In the genomic region with DNA sequence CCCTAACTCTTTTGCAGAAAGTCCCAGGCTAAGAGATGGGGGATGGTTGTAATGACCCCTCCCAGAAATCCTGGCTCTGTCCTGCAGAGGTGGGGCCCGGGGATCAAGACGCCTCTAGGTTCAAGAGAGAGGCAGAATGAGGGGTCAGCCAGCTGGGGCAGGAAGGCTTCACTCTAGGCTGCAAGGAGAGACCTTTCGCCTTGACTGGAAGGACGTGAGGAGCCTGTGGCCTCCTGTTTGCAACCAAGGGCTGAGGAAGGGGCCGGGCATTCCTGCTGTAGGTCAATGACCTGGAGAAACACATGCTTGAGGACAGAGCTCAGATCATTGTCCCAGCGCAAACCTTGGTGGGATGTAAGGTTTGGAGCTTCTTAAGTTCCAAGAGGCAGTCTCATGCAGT, we compare ENCODE assay signal across 20 cellular contexts. TPM values are rescaled to one million over a fixed set of nuclear protein-coding genes. Genes with fewer than 3 reads are reported as not detected.
DNase-seq lines count a peak whose midpoint lies in the region; ATAC-seq, FAIRE-seq and TF ChIP-seq lines count a peak whose summit lies in the region.
"Had no signal": no experiment of that assay in that cellular context is flagged by ENCODE, and none has a peak within 500 bp of the region (broad histone marks: within the 10 kb centered on the region; RNA-seq: fewer than 3 reads in every experiment).

No MANE protein-coding gene starts in this region.

- intact Hi-C loops in HepG2 (cut with micrococcal nuclease; ENCODE audit: unreplicated experiment) (no loop called here), sigmoid colon (cut with DNase I) (no loop called here)

- H3K27me3 ChIP-seq in AG04450 (ENCODE audit: control insufficient read depth, insufficient read depth, low read length) (no peaks in the 10 kb centered on the region), HepG2 (ENCODE audit: control insufficient read depth in 1 of 2, insufficient read depth in 2 of 2, low read length in 2 of 2) (peaks cover 0 to 3% of the 10 kb centered on the region in 2 experiments; a peak in 1 of 5 replicates), sigmoid colon (no peaks in the 10 kb centered on the region)
- no peaks in the 10 kb centered on the region for H3K27me3 ChIP-seq in BLaER1 treated with 17β-estradiol and CSF1 and Interleukin-3, amounts not matched to agents 10 nM and 100 nM

- 9% methylated on average over 6 of the region's 6 CpGs for WGBS in HepG2 (ENCODE audit: low lambda C conversion rate)
- WGBS in sigmoid colon, 2 donors, result 76 to 92% methylated on average over 6 of the region's 6 CpGs

- H3K9ac ChIP-seq in BLaER1 treated with 17β-estradiol and CSF1 and Interleukin-3, amounts not matched to agents 10 nM and 100 nM, result peak overlapping the region in 3 of 11 experiments; percentile 11 to 31 (median 30); a peak in 4 of 22 replicates
- no peak overlapping the region for H3K9ac ChIP-seq in HepG2 (ENCODE audit: insufficient read depth, low read depth, low read length)

- H3K27ac ChIP-seq in AG04450 (ENCODE audit: low read depth, low read length), result peak overlapping the region; percentile 31
- peak overlapping the region in 8 of 11 experiments; percentile 1 to 83 (median 68); a peak in 12 of 22 replicates for H3K27ac ChIP-seq in BLaER1 treated with 17β-estradiol and CSF1 and Interleukin-3, amounts not matched to agents 10 nM and 100 nM
- no peak overlapping the region for H3K27ac ChIP-seq in HepG2 (ENCODE audit: extremely low read length, insufficient read depth, low read length)
- no peak overlapping the region for H3K27ac ChIP-seq in sigmoid colon

- TF ChIP-seq EP300 in HepG2 (IDR thresholded peaks at IDR 0.05; ENCODE audit: low read depth in 2 of 2, low read length in 2 of 2) (no peak), HepG2 (CRISPR knock-in tag; IDR thresholded peaks at IDR 0.05; ENCODE audit: borderline replicate concordance) (no peak), sigmoid colon (IDR thresholded peaks at IDR 0.05) (no peak)

- H3K79me2 ChIP-seq in HepG2 (ENCODE audit: insufficient read depth, low read length), result no peaks in the 10 kb centered on the region

- H3K9me3 ChIP-seq in AG04450 (ENCODE audit: control insufficient read depth, insufficient read depth, low read length) (no peaks in the 10 kb centered on the region; the same call in 1 of the 2 replicates), HepG2 (ENCODE audit: low read length) (no peaks in the 10 kb centered on the region), sigmoid colon (no peaks in the 10 kb centered on the region)
- H3K9me3 ChIP-seq in BLaER1 treated with 17β-estradiol and CSF1 and Interleukin-3, amounts not matched to agents 10 nM and 100 nM (replicated peaks in 1 of 11), result peaks cover 0 to 8% (median 0%) of the 10 kb centered on the region in 11 experiments; a peak in 1 of 22 replicates

- CTCF ChIA-PET in AG04450 (lab: Charles Lee), result interaction anchor here (0.9 to 4.3 kb wide), 3 partner anchors 12 to 93 kb away, joined by 3 to 31 read pairs (median 8); no protein-coding TSS in a partner anchor
- CTCF ChIA-PET in HepG2 (lab: Yijun Ruan, JAX; ENCODE audit: low intra/inter-chr PET ratio, low total read pairs), result no interaction called here

- peaks cover 0 to 25% (median 0%) of the 10 kb centered on the region in 11 experiments; a peak in 4 of 22 replicates for H4K20me1 ChIP-seq in BLaER1 treated with 17β-estradiol and CSF1 and Interleukin-3, amounts not matched to agents 10 nM and 100 nM
- no peaks in the 10 kb centered on the region for H4K20me1 ChIP-seq in HepG2 (ENCODE audit: insufficient read depth, low read length)

- no peak for TF ChIP-seq RAD21 in HepG2 (CRISPR knock-in tag; IDR thresholded peaks at IDR 0.05)

- no peak for TF ChIP-seq POLR2A in HepG2 (IDR thresholded peaks at IDR 0.05; ENCODE audit: insufficient read depth in 1 of 2, low read depth in 2 of 2, low read length in 2 of 2)
- TF ChIP-seq POLR2A in sigmoid colon (IDR thresholded peaks at IDR 0.05), result no peak

- peak overlapping the region in 8 of 11 experiments; percentile 77 to 87 (median 84); a peak in 16 of 22 replicates for H3K4me2 ChIP-seq in BLaER1 treated with 17β-estradiol and CSF1 and Interleukin-3, amounts not matched to agents 10 nM and 100 nM
- peak overlapping the region; percentile 10; the same call in 1 of the 2 replicates for H3K4me2 ChIP-seq in HepG2 (ENCODE audit: low read depth, low read length)

- H3K4me1 ChIP-seq in BLaER1 treated with 17β-estradiol and CSF1 and Interleukin-3, amounts not matched to agents 10 nM and 100 nM, result peaks cover 29 to 58% (median 55%) of the 10 kb centered on the region in 10 experiments
- peaks cover 53% of the 10 kb centered on the region for H3K4me1 ChIP-seq in HepG2 (ENCODE audit: insufficient read depth, low read length)
- no peaks in the 10 kb centered on the region for H3K4me1 ChIP-seq in sigmoid colon

- H3K4me3 ChIP-seq in AG04450 (ENCODE audit: low read depth, low read length) (no peak overlapping the region), HepG2 (replicated peaks in 1 of 3; ENCODE audit: insufficient read depth in 1 of 3, low read depth in 2 of 3, low read length in 3 of 3) (no peak overlapping the region), sigmoid colon (no peak overlapping the region)
- H3K4me3 ChIP-seq in BLaER1 treated with 17β-estradiol and CSF1 and Interleukin-3, amounts not matched to agents 10 nM and 100 nM, result no peak overlapping the region

- in situ Hi-C loops in HepG2 (cut with HindIII; ENCODE audit: extremely low pct_ligation_motif_present, low pct_unique_long_range_greater_than_20kb), result loop anchor here (5.0 kb wide), 1 partner anchor 86 kb away; the partner anchor contains the start of gene SLC12A3

- BruUV-seq in HepG2 (replicated peaks; lab: Mats Ljungman, UMichigan), result no TSS peak

- H3K36me3 ChIP-seq in BLaER1 treated with 17β-estradiol and CSF1 and Interleukin-3, amounts not matched to agents 10 nM and 100 nM, result no peaks in the 10 kb centered on the region
- H3K36me3 ChIP-seq in HepG2 (replicated peaks in 1 of 2; ENCODE audit: control insufficient read depth in 1 of 2, insufficient read depth in 2 of 2, low read length in 2 of 2), result no peaks in the 10 kb centered on the region
- peaks cover 0 to 3% (median 0%) of the 10 kb centered on the region in 4 donors for H3K36me3 ChIP-seq in sigmoid colon

- no peak overlapping the region for H2AFZ ChIP-seq in HepG2 (ENCODE audit: low read length)

- no peak for ATAC-seq in HepG2

- no peak for FAIRE-seq in HepG2 (lab: Jason Lieb, UNC)
- FAIRE-seq: GM19239, H1 had no signal

- DNase-seq in AG04450 (ENCODE audit: low read depth, low spot score), result no peak
- no peak for DNase-seq in HepG2 (ENCODE audit: low spot score)
- DNase-seq in sigmoid colon, result peak; percentile 39
- DNase-seq in NOMO-1 treated with dmso at 0.1 percent for 144 hours (lab: John Stamatoyannopoulos, UW; ENCODE audit: unreplicated experiment), result no peak
- DNase-seq in AML-193 (lab: John Stamatoyannopoulos, UW), result no peak
- DNase-seq in GM10266 (ENCODE audit: extremely low spot score), result no peak
- DNase-seq: C1 segment of cervical spinal cord; CD4-positive, CD25-positive, alpha-beta regulatory T cell; CD8-positive, alpha-beta memory T cell; COR-L47; DMS 273 treated with DMSO at 0.1 percent for 48 hours; DMS53; DND-41; EL; H9 had no signal

- POLR2A ChIA-PET in AG04450 (lab: Yijun Ruan, JAX), result interaction anchor here (0.6 kb wide), 1 partner anchor 240 kb away, joined by 4 read pairs; no protein-coding TSS in a partner anchor
- POLR2A ChIA-PET in HepG2 (lab: Yijun Ruan, JAX), result interaction anchor here (1.0 to 1.5 kb wide), 2 partner anchors 21 to 138 kb away, joined by 3 to 4 read pairs; partner anchors contain the start of gene HERPUD1

- no peak for TF ChIP-seq CTCF in AG04450 (IDR thresholded peaks at IDR 0.05; ENCODE audit: low read depth, low read length)
- no peak for TF ChIP-seq CTCF in HepG2 (CRISPR knock-in tag; IDR thresholded peaks at IDR 0.05)
- no peak for TF ChIP-seq CTCF in sigmoid colon (IDR thresholded peaks at IDR 0.05)
- no peak for TF ChIP-seq CTCF in GM10266 (IDR thresholded peaks at IDR 0.05; ENCODE audit: control insufficient read depth, insufficient read depth, low read depth, missing control alignments)

RNA-seq across cellular contexts. Expression of gene CETP, which starts 8.7 kb away (rescaled TPM):
- polyA plus RNA-seq in AG04450 (2011; rRNA removed), result 0.09 and 0.17 TPM in 2 replicates
- polyA minus RNA-seq in AG04450 (2011; rRNA and poly(A)+ RNA removed), result not detected in 2 replicates
- total RNA-seq in HepG2 (2016; rRNA removed; fragmentation: Illumina TruSeq; extraction: Trizol), result 0.31 TPM in 1 of 2 replicates, not detected in the other
- not detected in 2 replicates for total RNA-seq in HepG2 (2016; cell fraction: cytosol; rRNA removed; fragmentation: Illumina TruSeq; extraction: Trizol; ENCODE audit: low read depth)
- total RNA-seq in HepG2 (2016; cell fraction: insoluble cytoplasmic fraction; rRNA removed; fragmentation: Illumina TruSeq; extraction: Trizol), result 0.17 TPM in 1 of 2 replicates, not detected in the other
- 0.14 and 0.25 TPM in 2 replicates for total RNA-seq in HepG2 (2016; cell fraction: membrane; rRNA removed; fragmentation: Illumina TruSeq; extraction: Trizol)
- 0.28 TPM in 2 replicates for total RNA-seq in HepG2 (2016; cell fraction: nucleus; rRNA removed; fragmentation: Illumina TruSeq; extraction: Trizol)
- polyA plus RNA-seq in HepG2 (2011; rRNA removed), result 9.8 and 15.7 TPM in 2 replicates
- polyA plus RNA-seq in HepG2 (2011; cell fraction: cytosol; rRNA removed), result 7.5 and 11.8 TPM in 2 replicates
- 8.6 and 9.0 TPM in 2 replicates for polyA plus RNA-seq in HepG2 (2011; cell fraction: nucleus; rRNA removed)
- 1.5 and 3.1 TPM in 2 replicates for polyA plus RNA-seq in HepG2 (2012)
- 0.25 and 0.33 TPM in 2 replicates for polyA plus RNA-seq in HepG2 (2016; cell fraction: cytosol; fragmentation: Illumina TruSeq; extraction: Trizol; ENCODE audit: low read depth)
- 0.32 and 0.36 TPM in 2 replicates for polyA plus RNA-seq in HepG2 (2016; cell fraction: insoluble cytoplasmic fraction; fragmentation: Illumina TruSeq; extraction: Trizol; ENCODE audit: low read depth)
- polyA plus RNA-seq in HepG2 (2016; cell fraction: membrane; fragmentation: Illumina TruSeq; extraction: Trizol; ENCODE audit: low read depth), result 0.11 and 0.17 TPM in 2 replicates
- polyA plus RNA-seq in HepG2 (2016; cell fraction: nucleus; fragmentation: Illumina TruSeq; extraction: Trizol; ENCODE audit: insufficient read depth, low read depth), result 0.56 and 0.62 TPM in 2 replicates
- polyA minus RNA-seq in HepG2 (2011; rRNA and poly(A)+ RNA removed; ENCODE audit: low replicate concordance), result 0.07 and 7.1 TPM in 2 replicates
- 2.1 and 4.2 TPM in 2 replicates for polyA minus RNA-seq in HepG2 (2011; cell fraction: cytosol; rRNA and poly(A)+ RNA removed)
- polyA minus RNA-seq in HepG2 (2011; cell fraction: nucleus; rRNA and poly(A)+ RNA removed), result 1.5 and 2.5 TPM in 2 replicates
- under 1 TPM in 2 of 4 donors, not detected in 2; 0.36 to 0.55 TPM for total RNA-seq in sigmoid colon
- 1 to 10 TPM in 2 of 3 donors, not detected in 1; 1.2 to 2.1 TPM for polyA plus RNA-seq in sigmoid colon
- total RNA-seq: A172; CD4-positive, CD25-positive, alpha-beta regulatory T cell; CD8-positive, alpha-beta memory T cell; G401; H1; H9 had no signal
- polyA plus RNA-seq: CD8-positive, alpha-beta memory T cell; H1 had no signal

RNA-seq across cellular contexts. Expression of gene HERPUD1, which starts 21.1 kb away (rescaled TPM):
- 207 and 215 TPM in 2 replicates for polyA plus RNA-seq in AG04450 (2011; rRNA removed)
- polyA minus RNA-seq in AG04450 (2011; rRNA and poly(A)+ RNA removed), result 243 and 282 TPM in 2 replicates
- total RNA-seq in HepG2 (2016; rRNA removed; fragmentation: Illumina TruSeq; extraction: Trizol), result 65.3 and 96.2 TPM in 2 replicates
- 30.1 and 30.9 TPM in 2 replicates for total RNA-seq in HepG2 (2016; cell fraction: cytosol; rRNA removed; fragmentation: Illumina TruSeq; extraction: Trizol; ENCODE audit: low read depth)
- 63.9 and 93.3 TPM in 2 replicates for total RNA-seq in HepG2 (2016; cell fraction: insoluble cytoplasmic fraction; rRNA removed; fragmentation: Illumina TruSeq; extraction: Trizol)
- 64.8 and 86.4 TPM in 2 replicates for total RNA-seq in HepG2 (2016; cell fraction: membrane; rRNA removed; fragmentation: Illumina TruSeq; extraction: Trizol)
- 133 and 155 TPM in 2 replicates for total RNA-seq in HepG2 (2016; cell fraction: nucleus; rRNA removed; fragmentation: Illumina TruSeq; extraction: Trizol)
- 311 and 323 TPM in 2 replicates for polyA plus RNA-seq in HepG2 (2011; rRNA removed)
- 179 and 230 TPM in 2 replicates for polyA plus RNA-seq in HepG2 (2011; cell fraction: cytosol; rRNA removed)
- polyA plus RNA-seq in HepG2 (2011; cell fraction: nucleus; rRNA removed), result 192 and 208 TPM in 2 replicates
- 165 and 190 TPM in 2 replicates for polyA plus RNA-seq in HepG2 (2012)
- polyA plus RNA-seq in HepG2 (2016; cell fraction: cytosol; fragmentation: Illumina TruSeq; extraction: Trizol; ENCODE audit: low read depth), result 33.0 and 44.6 TPM in 2 replicates
- polyA plus RNA-seq in HepG2 (2016; cell fraction: insoluble cytoplasmic fraction; fragmentation: Illumina TruSeq; extraction: Trizol; ENCODE audit: low read depth), result 80.1 and 93.2 TPM in 2 replicates
- polyA plus RNA-seq in HepG2 (2016; cell fraction: membrane; fragmentation: Illumina TruSeq; extraction: Trizol; ENCODE audit: low read depth), result 58.1 and 78.2 TPM in 2 replicates
- 216 and 231 TPM in 2 replicates for polyA plus RNA-seq in HepG2 (2016; cell fraction: nucleus; fragmentation: Illumina TruSeq; extraction: Trizol; ENCODE audit: insufficient read depth, low read depth)
- polyA minus RNA-seq in HepG2 (2011; rRNA and poly(A)+ RNA removed; ENCODE audit: low replicate concordance), result 206 and 472 TPM in 2 replicates
- 126 and 139 TPM in 2 replicates for polyA minus RNA-seq in HepG2 (2011; cell fraction: cytosol; rRNA and poly(A)+ RNA removed)
- polyA minus RNA-seq in HepG2 (2011; cell fraction: nucleus; rRNA and poly(A)+ RNA removed), result 287 and 365 TPM in 2 replicates
- total RNA-seq in sigmoid colon, result 10 to 100 TPM; 63.1 to 93.1 (median 73.1) TPM
- polyA plus RNA-seq in sigmoid colon, result 100 to 1,000 TPM in 1 of 3 donors, 10 to 100 TPM in 2; 54.1 to 119 (median 59.2) TPM

RNA-seq across cellular contexts. Expression of gene NLRC5, which starts 36.4 kb away (rescaled TPM):
- 9.2 and 13.1 TPM in 2 replicates for polyA plus RNA-seq in AG04450 (2011; rRNA removed)
- 37.2 and 38.1 TPM in 2 replicates for polyA minus RNA-seq in AG04450 (2011; rRNA and poly(A)+ RNA removed)
- total RNA-seq in HepG2 (2016; rRNA removed; fragmentation: Illumina TruSeq; extraction: Trizol), result 3.1 and 6.3 TPM in 2 replicates
- 1.8 and 4.8 TPM in 2 replicates for total RNA-seq in HepG2 (2016; cell fraction: cytosol; rRNA removed; fragmentation: Illumina TruSeq; extraction: Trizol; ENCODE audit: low read depth)
- 3.7 and 4.8 TPM in 2 replicates for total RNA-seq in HepG2 (2016; cell fraction: insoluble cytoplasmic fraction; rRNA removed; fragmentation: Illumina TruSeq; extraction: Trizol)
- 2.8 and 2.9 TPM in 2 replicates for total RNA-seq in HepG2 (2016; cell fraction: membrane; rRNA removed; fragmentation: Illumina TruSeq; extraction: Trizol)
- total RNA-seq in HepG2 (2016; cell fraction: nucleus; rRNA removed; fragmentation: Illumina TruSeq; extraction: Trizol), result 12.6 and 13.0 TPM in 2 replicates
- 12.7 and 15.7 TPM in 2 replicates for polyA plus RNA-seq in HepG2 (2011; rRNA removed)
- polyA plus RNA-seq in HepG2 (2011; cell fraction: cytosol; rRNA removed), result 4.5 and 4.8 TPM in 2 replicates
- 114 and 130 TPM in 2 replicates for polyA plus RNA-seq in HepG2 (2011; cell fraction: nucleus; rRNA removed)
- polyA plus RNA-seq in HepG2 (2012), result 3.8 and 11.3 TPM in 2 replicates
- 0.85 and 0.96 TPM in 2 replicates for polyA plus RNA-seq in HepG2 (2016; cell fraction: cytosol; fragmentation: Illumina TruSeq; extraction: Trizol; ENCODE audit: low read depth)
- 3.1 and 3.4 TPM in 2 replicates for polyA plus RNA-seq in HepG2 (2016; cell fraction: insoluble cytoplasmic fraction; fragmentation: Illumina TruSeq; extraction: Trizol; ENCODE audit: low read depth)
- 2.0 and 2.8 TPM in 2 replicates for polyA plus RNA-seq in HepG2 (2016; cell fraction: membrane; fragmentation: Illumina TruSeq; extraction: Trizol; ENCODE audit: low read depth)
- 16.8 and 24.4 TPM in 2 replicates for polyA plus RNA-seq in HepG2 (2016; cell fraction: nucleus; fragmentation: Illumina TruSeq; extraction: Trizol; ENCODE audit: insufficient read depth, low read depth)
- 21.4 and 102 TPM in 2 replicates for polyA minus RNA-seq in HepG2 (2011; rRNA and poly(A)+ RNA removed; ENCODE audit: low replicate concordance)
- polyA minus RNA-seq in HepG2 (2011; cell fraction: cytosol; rRNA and poly(A)+ RNA removed), result 4.4 and 4.9 TPM in 2 replicates
- 33.9 and 46.2 TPM in 2 replicates for polyA minus RNA-seq in HepG2 (2011; cell fraction: nucleus; rRNA and poly(A)+ RNA removed)
- 10 to 100 TPM in 3 of 4 donors, 1 to 10 TPM in 1; 9.5 to 37.7 (median 16.0) TPM for total RNA-seq in sigmoid colon
- 100 to 1,000 TPM in 1 of 3 donors, 10 to 100 TPM in 2; 13.8 to 119 (median 24.0) TPM for polyA plus RNA-seq in sigmoid colon

Comparison
In these comparisons a context has a peak if more than half of its experiments do, and no peak if none do; other contexts are left out.
1. H3K27ac ChIP-seq: peak in AG04450 (single experiment) and BLaER1 treated with 17β-estradiol and CSF1 and Interleukin-3, amounts not matched to agents 10 nM and 100 nM (8 of 11); none in HepG2 (single experiment) and sigmoid colon (0 of 4).